ENCODE assay signal across 1 cellular context in the genomic region with DNA sequence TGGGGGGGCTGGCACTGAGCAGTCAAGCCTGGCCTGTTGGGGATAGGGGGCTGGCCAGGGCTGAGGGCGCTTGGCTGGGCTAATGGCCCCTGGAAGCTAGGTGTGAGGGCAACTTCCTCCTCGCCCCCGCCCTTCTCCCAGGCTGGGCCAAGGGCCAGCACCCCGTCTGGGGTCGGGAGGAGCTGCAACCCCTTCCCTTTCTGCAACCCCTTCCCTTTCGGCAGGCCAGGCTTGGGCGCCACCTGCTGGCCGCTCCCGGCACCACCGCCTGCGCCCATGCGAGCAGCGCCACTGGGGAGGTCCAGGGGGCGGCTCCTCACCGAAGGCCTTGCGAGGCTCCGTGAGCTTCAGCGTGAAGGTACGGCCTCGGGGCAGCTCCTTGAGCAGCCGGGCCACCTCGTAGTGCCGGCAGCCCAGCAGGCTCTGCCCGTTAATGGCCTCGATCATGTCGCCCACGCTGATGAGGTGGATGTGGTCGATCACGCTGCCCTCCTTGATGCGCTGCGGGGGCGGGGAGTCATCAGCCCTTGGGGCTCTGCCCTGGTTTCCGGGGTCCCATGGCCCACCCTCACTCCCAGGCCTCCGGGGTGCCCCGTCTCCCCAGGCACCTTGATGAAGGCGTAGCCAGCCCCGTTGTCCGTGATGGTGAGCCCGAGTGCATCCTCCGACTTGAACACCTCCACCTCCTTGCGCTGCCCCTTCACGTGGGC.
TF ChIP-seq lines count a peak whose summit lies in the region.

No MANE protein-coding gene starts in this region.

TF ChIP-seq in SK-N-SH treated with all-trans-retinoic acid at 6 μM for 48 hours, 23 proteins besides CTCF, POLR2A, EP300 and RAD21 (continued from another document):
- TF ChIP-seq, protein P1, sequence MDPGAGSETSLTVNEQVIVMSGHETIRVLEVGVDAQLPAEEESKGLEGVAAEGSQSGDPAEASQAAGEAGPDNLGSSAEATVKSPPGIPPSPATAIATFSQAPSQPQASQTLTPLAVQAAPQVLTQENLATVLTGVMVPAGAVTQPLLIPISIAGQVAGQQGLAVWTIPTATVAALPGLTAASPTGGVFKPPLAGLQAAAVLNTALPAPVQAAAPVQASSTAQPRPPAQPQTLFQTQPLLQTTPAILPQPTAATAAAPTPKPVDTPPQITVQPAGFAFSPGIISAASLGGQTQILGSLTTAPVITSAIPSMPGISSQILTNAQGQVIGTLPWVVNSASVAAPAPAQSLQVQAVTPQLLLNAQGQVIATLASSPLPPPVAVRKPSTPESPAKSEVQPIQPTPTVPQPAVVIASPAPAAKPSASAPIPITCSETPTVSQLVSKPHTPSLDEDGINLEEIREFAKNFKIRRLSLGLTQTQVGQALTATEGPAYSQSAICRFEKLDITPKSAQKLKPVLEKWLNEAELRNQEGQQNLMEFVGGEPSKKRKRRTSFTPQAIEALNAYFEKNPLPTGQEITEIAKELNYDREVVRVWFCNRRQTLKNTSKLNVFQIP (CRISPR knock-in tag; IDR thresholded peaks at IDR 0.05; ENCODE audit: borderline replicate concordance, low read depth) = no peak
- TF ChIP-seq ARNTL (CRISPR knock-in tag; IDR thresholded peaks at IDR 0.05; ENCODE audit: borderline replicate concordance, low read depth) (no peak), TCF4 (CRISPR knock-in tag; IDR thresholded peaks at IDR 0.05; ENCODE audit: borderline replicate concordance) (no peak), ESRRG (CRISPR knock-in tag; IDR thresholded peaks at IDR 0.05) (no peak)
- TF ChIP-seq, protein P2, sequence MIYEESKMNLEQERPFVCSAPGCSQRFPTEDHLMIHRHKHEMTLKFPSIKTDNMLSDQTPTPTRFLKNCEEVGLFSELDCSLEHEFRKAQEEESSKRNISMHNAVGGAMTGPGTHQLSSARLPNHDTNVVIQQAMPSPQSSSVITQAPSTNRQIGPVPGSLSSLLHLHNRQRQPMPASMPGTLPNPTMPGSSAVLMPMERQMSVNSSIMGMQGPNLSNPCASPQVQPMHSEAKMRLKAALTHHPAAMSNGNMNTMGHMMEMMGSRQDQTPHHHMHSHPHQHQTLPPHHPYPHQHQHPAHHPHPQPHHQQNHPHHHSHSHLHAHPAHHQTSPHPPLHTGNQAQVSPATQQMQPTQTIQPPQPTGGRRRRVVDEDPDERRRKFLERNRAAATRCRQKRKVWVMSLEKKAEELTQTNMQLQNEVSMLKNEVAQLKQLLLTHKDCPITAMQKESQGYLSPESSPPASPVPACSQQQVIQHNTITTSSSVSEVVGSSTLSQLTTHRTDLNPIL (CRISPR knock-in tag; IDR thresholded peaks at IDR 0.05; ENCODE audit: low read depth) = no peak
